In genomic region chr6:140314675-140315074, GRCh38 we compare ENCODE assay signal across 16 cellular contexts.
DNase-seq lines count a peak whose midpoint lies in the region; ATAC-seq and TF ChIP-seq lines count a peak whose summit lies in the region.
"Had no signal": no experiment of that assay in that cellular context is flagged by ENCODE, and none has a peak within 500 bp of the region (broad histone marks: within the 10 kb centered on the region; RNA-seq: fewer than 3 reads in every experiment).

No MANE protein-coding gene starts in this region.

- intact Hi-C loops in adrenal gland (cut with DNase I) (loop anchor here in 1 of 2 donors (10.0 kb wide), 1 partner anchor 940 kb away; the partner anchor contains the start of gene CITED2), right lobe of liver (cut with DNase I) (no loop called here)

- H3K4me1 ChIP-seq in adrenal gland (replicated peaks in 1 of 2) (peaks cover 5 to 12% of the 10 kb centered on the region in 2 donors), right lobe of liver (peaks cover 0 to 34% (median 2%) of the 10 kb centered on the region in 4 donors)
- H3K4me1 ChIP-seq: Caco-2 had no signal

- no peaks in the 10 kb centered on the region for H3K9me3 ChIP-seq in adrenal gland (replicated peaks in 1 of 3)
- no peaks in the 10 kb centered on the region for H3K9me3 ChIP-seq in right lobe of liver
- H3K9me3 ChIP-seq: BLaER1, Caco-2 had no signal

- DNase-seq in adrenal gland (peak in 4 of 7 donors; percentile 40 to 72 (median 44)), left lobe of liver (ENCODE audit: low spot score) (peak; percentile 59), right lobe of liver (peak in 1 of 3 donors; percentile 56), NCI-H2081 treated with DMSO at 0.1 percent for 48 hours (lab: John Stamatoyannopoulos, UW) (no peak), activated T-cell treated with anti-CD3 and anti-CD28 coated beads for 4 hours (no peak)
- DNase-seq: Caco-2; CD4-positive, CD25-positive, alpha-beta regulatory T cell; CD8-positive, alpha-beta T cell; DMS153; DND-41; H9 had no signal

- no peaks in the 10 kb centered on the region for H3K27me3 ChIP-seq in adrenal gland
- H3K27me3 ChIP-seq in right lobe of liver, result no peaks in the 10 kb centered on the region
- H3K27me3 ChIP-seq: BLaER1 had no signal

- no peaks in the 10 kb centered on the region for H3K36me3 ChIP-seq in adrenal gland (replicated peaks in 1 of 2)
- H3K36me3 ChIP-seq in right lobe of liver, result no peaks in the 10 kb centered on the region
- H3K36me3 ChIP-seq: BLaER1 had no signal

- H3K27ac ChIP-seq in adrenal gland (peak overlapping the region in 1 of 5 donors; percentile 18), right lobe of liver (peak overlapping the region; percentile 13 to 53 (median 19))
- H3K27ac ChIP-seq: BLaER1, C4-2B had no signal

- TF ChIP-seq CTCF in adrenal gland (IDR thresholded peaks at IDR 0.05) (no peak), right lobe of liver (IDR thresholded peaks at IDR 0.05) (no peak)

- 38 to 65% (median 47%) methylated on average over 2 of the region's 2 CpGs for WGBS in adrenal gland, 4 donors
- WGBS in right lobe of liver (ENCODE audit: insufficient coverage, low coverage, low lambda C conversion rate, missing lambda C conversion rate), result 38% methylated on average over 2 of the region's 2 CpGs

- H3K4me3 ChIP-seq in adrenal gland (no peak overlapping the region), right lobe of liver (no peak overlapping the region)
- H3K4me3 ChIP-seq: BLaER1, GM23338 had no signal

- ATAC-seq in left lobe of liver (peak; percentile 77), right lobe of liver (peak; percentile 60 to 77 (median 69)), HG03135 (IDR thresholded peaks at IDR 0.05; ENCODE audit: unreplicated experiment) (no peak)
- ATAC-seq: CD8-positive, alpha-beta T cell; GM23338; HCT116 had no signal

- no peak for TF ChIP-seq POLR2A in adrenal gland (IDR thresholded peaks at IDR 0.05)
- TF ChIP-seq POLR2A in right lobe of liver (IDR thresholded peaks at IDR 0.05), result no peak

Comparison
In these comparisons a context has a peak if more than half of its experiments do, and no peak if none do; other contexts are left out.
1. DNase-seq: peak in adrenal gland (4 of 7) and left lobe of liver (single experiment); none in NCI-H2081 treated with DMSO at 0.1 percent for 48 hours (single experiment) and activated T-cell treated with anti-CD3 and anti-CD28 coated beads for 4 hours (single experiment).